Comparison of ENCODE assay signal across 8 cellular contexts in genomic region chr12:57519758-57520007, GRCh38. TPM values are rescaled to one million over a fixed set of nuclear protein-coding genes. Genes with fewer than 3 reads are reported as not detected.
A peak's percentile ranks its signal among the peaks of the same experiment; 100 is the strongest.
DNase-seq lines count a peak whose midpoint lies in the region; FAIRE-seq and TF ChIP-seq lines count a peak whose summit lies in the region.

No MANE protein-coding gene starts in this region.

- H3K27me3 ChIP-seq in skeletal muscle tissue (ENCODE audit: control insufficient read depth in 3 of 3, insufficient read depth in 3 of 3, low read length in 3 of 3), result no peaks in the 10 kb centered on the region

- peaks cover 48 to 60% (median 60%) of the 10 kb centered on the region in 3 donors for H3K4me1 ChIP-seq in skeletal muscle tissue (ENCODE audit: control insufficient read depth in 3 of 3, insufficient read depth in 3 of 3, low read length in 3 of 3)

- peak overlapping the region; percentile 97 to 100 (median 100) for H3K9ac ChIP-seq in skeletal muscle tissue (ENCODE audit: low read depth in 1 of 3, low read length in 3 of 3)

- DNase-seq in NCI-H1417 (lab: John Stamatoyannopoulos, UW) (peak in 2 of 3 experiments; percentile 25 to 79), NCI-H1417 treated with DMSO at 0.1 percent for 48 hours (lab: John Stamatoyannopoulos, UW) (no peak), fibroblast of villous mesenchyme (ENCODE audit: low read depth) (no peak), HT-29 (ENCODE audit: low spot score) (no peak), GM12891 (ENCODE audit: insufficient read length, low spot score) (no peak), NCI-H1436 treated with DMSO at 0.1 percent for 48 hours (lab: John Stamatoyannopoulos, UW) (no peak)
- DNase-seq in activated CD4-positive, alpha-beta T cell treated with anti-CD3 and anti-CD28 coated beads, Interleukin-2, amount 50 U/mL, for 48 hours, result peak; percentile 36 to 43

- H3K4me3 ChIP-seq in fibroblast of villous mesenchyme (ENCODE audit: low read depth, low read length) (peak overlapping the region; percentile 95), skeletal muscle tissue (ENCODE audit: low read length in 3 of 3) (peak overlapping the region; percentile 87 to 99 (median 99))

- TF ChIP-seq CTCF in fibroblast of villous mesenchyme (IDR thresholded peaks at IDR 0.05; ENCODE audit: insufficient read depth, low read depth, low read length), result no peak

- TF ChIP-seq POLR2A in GM12891 (IDR thresholded peaks at IDR 0.05; ENCODE audit: low read depth, low read length), result no peak; the same call in 1 of the 2 replicates

- H3K27ac ChIP-seq in skeletal muscle tissue (ENCODE audit: low read depth, low read length), result peak overlapping the region; percentile 99

- peaks cover 36 to 48% (median 37%) of the 10 kb centered on the region in 3 donors for H3K36me3 ChIP-seq in skeletal muscle tissue (ENCODE audit: control insufficient read depth in 3 of 3, insufficient read depth in 3 of 3, low read length in 3 of 3)

- no peak for FAIRE-seq in GM12891 (lab: Jason Lieb, UNC)

- no peaks in the 10 kb centered on the region for H3K9me3 ChIP-seq in skeletal muscle tissue (ENCODE audit: control insufficient read depth in 3 of 3, low read length in 3 of 3)

TF ChIP-seq in GM12891, 5 proteins besides CTCF, POLR2A, EP300 and RAD21:
- TF ChIP-seq POU2F2 (IDR thresholded peaks at IDR 0.05; ENCODE audit: low read depth, low read length) (no peak), SPI1 (IDR thresholded peaks at IDR 0.05; ENCODE audit: low read depth, low read length) (no peak), POLR2AphosphoS5 (IDR thresholded peaks at IDR 0.05; ENCODE audit: low read depth, low read length) (no peak), TAF1 (IDR thresholded peaks at IDR 0.05; ENCODE audit: low read depth, low read length) (no peak), PAX5 (IDR thresholded peaks at IDR 0.05; ENCODE audit: insufficient read depth, low read length, severe bottlenecking) (no peak)

RNA-seq across cellular contexts. Expression of gene DDIT3, which starts 0.6 kb away (rescaled TPM):
- total RNA-seq in fibroblast of villous mesenchyme (18.1 and 56.7 TPM in 2 replicates), skeletal muscle tissue (11.5 TPM)
- 26.9 and 39.0 TPM in 2 replicates for total RNA-seq in HT-29 (2014; rRNA removed; shearing (Covaris generic))
- polyA plus RNA-seq in GM12891 (2012; ENCODE audit: low read depth, missing spikeins), result 22.7 TPM

RNA-seq across cellular contexts. Expression of gene MBD6, which starts 2.9 kb away (rescaled TPM):
- total RNA-seq in fibroblast of villous mesenchyme, result 4.8 and 6.9 TPM in 2 replicates
- 2.6 TPM for total RNA-seq in skeletal muscle tissue
- 18.0 and 23.0 TPM in 2 replicates for total RNA-seq in HT-29 (2014; rRNA removed; shearing (Covaris generic))
- 15.6 TPM for polyA plus RNA-seq in GM12891 (2012; ENCODE audit: low read depth, missing spikeins)

RNA-seq across cellular contexts. Expression of gene DCTN2, which starts 27.3 kb away (rescaled TPM):
- 111 and 120 TPM in 2 replicates for total RNA-seq in fibroblast of villous mesenchyme
- total RNA-seq in skeletal muscle tissue, result 79.9 TPM
- 58.6 and 62.3 TPM in 2 replicates for total RNA-seq in HT-29 (2014; rRNA removed; shearing (Covaris generic))
- 79.2 TPM for polyA plus RNA-seq in GM12891 (2012; ENCODE audit: low read depth, missing spikeins)

RNA-seq across cellular contexts. Expression of gene KIF5A, which starts 30.2 kb away (rescaled TPM):
- total RNA-seq in fibroblast of villous mesenchyme, result 0.86 and 1.3 TPM in 2 replicates
- total RNA-seq in skeletal muscle tissue, result under 0.01 TPM
- not detected in 2 replicates for total RNA-seq in HT-29 (2014; rRNA removed; shearing (Covaris generic))
- polyA plus RNA-seq in GM12891 (2012; ENCODE audit: low read depth, missing spikeins), result 0.18 TPM

RNA-seq across cellular contexts. Expression of gene MARS1, which starts 31.8 kb away (rescaled TPM):
- 158 and 244 TPM in 2 replicates for total RNA-seq in fibroblast of villous mesenchyme
- total RNA-seq in skeletal muscle tissue, result 68.4 TPM
- total RNA-seq in HT-29 (2014; rRNA removed; shearing (Covaris generic)), result 174 and 202 TPM in 2 replicates
- polyA plus RNA-seq in GM12891 (2012; ENCODE audit: low read depth, missing spikeins), result 93.4 TPM

Comparison
In these comparisons a context has a peak if more than half of its experiments do, and no peak if none do; other contexts are left out.
1. DNase-seq: peak in NCI-H1417 (2 of 3) and activated CD4-positive, alpha-beta T cell treated with anti-CD3 and anti-CD28 coated beads, Interleukin-2, amount 50 U/mL, for 48 hours (2 of 2); none in NCI-H1417 treated with DMSO at 0.1 percent for 48 hours (single experiment), fibroblast of villous mesenchyme (single experiment), HT-29 (single experiment), GM12891 (single experiment) and NCI-H1436 treated with DMSO at 0.1 percent for 48 hours (single experiment).